ENCODE assay signal across 8 cellular contexts in genomic region chr12:109879332-109880048, GRCh38. TPM values are rescaled to one million over a fixed set of nuclear protein-coding genes. Genes with fewer than 3 reads are reported as not detected.
DNase-seq lines count a peak whose midpoint lies in the region; ATAC-seq lines count a peak whose summit lies in the region.

No MANE protein-coding gene starts in this region.

- peak overlapping the region; percentile 93 for H3K27ac Mint-ChIP-seq in central memory CD8-positive, alpha-beta T cell (ENCODE audit: low read depth)

- peak overlapping the region; percentile 88 for H3K9ac ChIP-seq in BLaER1

- DNase-seq in Jurkat, Clone E6-1 (ENCODE audit: low read depth, low spot score): no peak
- no peak for DNase-seq in central memory CD8-positive, alpha-beta T cell (ENCODE audit: low spot score in 2 of 2)
- DNase-seq in SK-N-DZ (ENCODE audit: low spot score): no peak

- no peaks in the 10 kb centered on the region for H3K36me3 ChIP-seq in BLaER1

- H3K4me1 Mint-ChIP-seq in central memory CD8-positive, alpha-beta T cell: peaks cover 64% of the 10 kb centered on the region

- H3K4me1 ChIP-seq in BLaER1 (peaks cover 53% of the 10 kb centered on the region), mononuclear cell (ENCODE audit: insufficient read depth, low read length) (peaks cover 56% of the 10 kb centered on the region)

- H3K9me3 ChIP-seq in BLaER1 (no peaks in the 10 kb centered on the region), mononuclear cell (ENCODE audit: low read depth, low read length) (no peaks in the 10 kb centered on the region)

- H4K20me1 ChIP-seq in BLaER1: peaks cover 34% of the 10 kb centered on the region

- no peaks in the 10 kb centered on the region for H3K9me3 Mint-ChIP-seq in central memory CD8-positive, alpha-beta T cell

- H3K4me3 ChIP-seq in BLaER1 (peak overlapping the region; percentile 95), mononuclear cell (ENCODE audit: low read length) (peak overlapping the region; percentile 88)
- H3K4me3 ChIP-seq in Jurkat, Clone E6-1 (ENCODE audit: low read length): peak overlapping the region; percentile 74

- H3K36me3 Mint-ChIP-seq in central memory CD8-positive, alpha-beta T cell (ENCODE audit: insufficient read depth): no peaks in the 10 kb centered on the region

- no peaks in the 10 kb centered on the region for H3K27me3 Mint-ChIP-seq in central memory CD8-positive, alpha-beta T cell

- peak overlapping the region; percentile 97 for H3K4me3 Mint-ChIP-seq in central memory CD8-positive, alpha-beta T cell

- H3K4me2 ChIP-seq in BLaER1: peak overlapping the region; percentile 99

- no peak for ATAC-seq in central memory CD8-positive, alpha-beta T cell (replicated peaks; ENCODE audit: extremely low read depth, poor library complexity, severe bottlenecking)
- ATAC-seq in HG02798 (IDR thresholded peaks at IDR 0.05; ENCODE audit: poor library complexity, unreplicated experiment) (no peak), HG03095 (IDR thresholded peaks at IDR 0.05; ENCODE audit: unreplicated experiment) (no peak), GM21576 (IDR thresholded peaks at IDR 0.05; ENCODE audit: unreplicated experiment) (no peak)

- H3K27ac ChIP-seq in BLaER1: peak overlapping the region; percentile 83

- H3K27me3 ChIP-seq in BLaER1 (no peaks in the 10 kb centered on the region), mononuclear cell (ENCODE audit: insufficient read depth, low read length) (no peaks in the 10 kb centered on the region)

RNA-seq across cellular contexts. Expression of gene GLTP, which starts 0.9 kb away (rescaled TPM):
- 41.5 TPM for polyA plus RNA-seq in Jurkat, Clone E6-1 (2012; ENCODE audit: insufficient read depth, insufficient read length)
- total RNA-seq in mononuclear cell: 63.0 TPM
- polyA plus RNA-seq in SK-N-DZ (2014; cell fraction: cytosol; rRNA removed): 17.7 and 21.6 TPM in 2 replicates
- polyA plus RNA-seq in SK-N-DZ (2014; cell fraction: nucleus; rRNA removed): 2.6 and 3.6 TPM in 2 replicates

RNA-seq across cellular contexts. Expression of gene TCHP, which starts 20.6 kb away (rescaled TPM):
- polyA plus RNA-seq in Jurkat, Clone E6-1 (2012; ENCODE audit: insufficient read depth, insufficient read length): 40.2 TPM
- 7.9 TPM for total RNA-seq in mononuclear cell
- 18.7 and 22.4 TPM in 2 replicates for polyA plus RNA-seq in SK-N-DZ (2014; cell fraction: cytosol; rRNA removed)
- polyA plus RNA-seq in SK-N-DZ (2014; cell fraction: nucleus; rRNA removed): 39.2 and 53.2 TPM in 2 replicates

RNA-seq across cellular contexts. Expression of gene TRPV4, which starts 46.3 kb away (rescaled TPM):
- polyA plus RNA-seq in Jurkat, Clone E6-1 (2012; ENCODE audit: insufficient read depth, insufficient read length): not detected
- total RNA-seq in mononuclear cell: 0.31 TPM
- not detected in 2 replicates for polyA plus RNA-seq in SK-N-DZ (2014; cell fraction: cytosol; rRNA removed)
- polyA plus RNA-seq in SK-N-DZ (2014; cell fraction: nucleus; rRNA removed): not detected in 2 replicates
